ENCODE assay signal across 11 cellular contexts in the genomic region with DNA sequence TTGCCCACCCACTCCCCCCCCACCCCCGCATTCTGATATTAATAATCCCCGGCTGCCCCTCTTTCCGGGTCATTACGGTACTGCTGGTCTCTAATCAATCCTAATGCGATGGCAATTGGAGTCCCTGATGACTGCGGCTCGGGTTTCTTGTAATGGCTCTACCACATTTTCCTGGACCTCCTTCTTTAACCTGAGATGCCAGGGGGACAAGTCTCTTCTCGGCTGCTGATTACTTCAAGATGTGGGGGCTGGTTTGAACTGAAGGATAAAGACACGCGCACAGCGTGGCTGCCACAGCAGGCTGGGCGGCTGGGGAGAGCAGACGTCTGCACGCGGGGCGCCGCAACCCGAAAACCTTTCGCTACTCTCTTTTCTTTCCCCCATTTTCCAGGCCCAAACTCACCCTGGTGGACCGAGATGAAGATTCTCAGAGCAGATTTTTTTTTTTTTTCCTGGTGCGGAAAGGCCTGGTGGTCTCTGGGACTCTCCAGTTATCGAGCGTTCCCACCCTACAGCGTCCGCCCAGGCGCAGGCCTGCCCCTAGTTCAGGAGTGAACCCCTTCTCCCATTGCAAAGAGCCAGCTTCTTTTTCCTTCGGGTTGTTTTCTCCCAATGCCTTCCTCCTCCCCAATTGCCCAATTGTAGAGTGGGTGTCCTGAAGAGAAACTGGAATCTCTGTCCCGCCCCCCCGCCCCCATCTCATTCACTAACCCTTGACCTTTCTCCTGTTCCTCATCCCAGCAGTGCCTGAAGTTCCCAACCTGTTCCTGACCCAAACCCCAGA. TPM values are rescaled to one million over a fixed set of nuclear protein-coding genes. Genes with fewer than 3 reads are reported as not detected.
DNase-seq lines count a peak whose midpoint lies in the region; ATAC-seq and TF ChIP-seq lines count a peak whose summit lies in the region.
"Had no signal": no experiment of that assay in that cellular context is flagged by ENCODE, and none has a peak within 500 bp of the region (broad histone marks: within the 10 kb centered on the region; RNA-seq: fewer than 3 reads in every experiment).

No MANE protein-coding gene starts in this region.

- ATAC-seq in SK-N-SH treated with all-trans-retinoic acid at 6 μM for 48 hours = peak; percentile 11
- no peak for ATAC-seq in stimulated activated effector memory CD8-positive, alpha-beta T cell treated with anti-CD3 and anti-CD28 coated beads, Interleukin-12 subunit alpha, Interleukin-12 subunit beta, amount 100 ng/mL, for 72 hours
- no peak for ATAC-seq in HG02870 (IDR thresholded peaks at IDR 0.05; ENCODE audit: unreplicated experiment)
- no peak for ATAC-seq in HG03175 (IDR thresholded peaks at IDR 0.05; ENCODE audit: unreplicated experiment)

- intact Hi-C loops in activated naive CD4-positive, alpha-beta T cell treated with anti-CD3 and anti-CD28 coated beads for 36 hours (cut with micrococcal nuclease) = no loop called here

- CTCF ChIA-PET in activated naive CD4-positive, alpha-beta T cell treated with anti-CD3 and anti-CD28 coated beads for 36 hours (lab: Charles Lee) = no interaction called here

- no peak overlapping the region for H3K27ac Mint-ChIP-seq in activated naive CD4-positive, alpha-beta T cell treated with anti-CD3 and anti-CD28 coated beads for 36 hours
- H3K27ac Mint-ChIP-seq in stimulated activated effector memory CD8-positive, alpha-beta T cell treated with anti-CD3 and anti-CD28 coated beads, Interleukin-12 subunit alpha, Interleukin-12 subunit beta, amount 100 ng/mL, for 72 hours = no peak overlapping the region

- H3K4me1 Mint-ChIP-seq in activated naive CD4-positive, alpha-beta T cell treated with anti-CD3 and anti-CD28 coated beads for 36 hours (ENCODE audit: low read depth) = peaks cover 45% of the 10 kb centered on the region
- H3K4me1 Mint-ChIP-seq in stimulated activated effector memory CD8-positive, alpha-beta T cell treated with anti-CD3 and anti-CD28 coated beads, Interleukin-12 subunit alpha, Interleukin-12 subunit beta, amount 100 ng/mL, for 72 hours = peaks cover 45% of the 10 kb centered on the region

- no peak for DNase-seq in activated naive CD4-positive, alpha-beta T cell treated with anti-CD3 and anti-CD28 coated beads for 36 hours
- no peak for DNase-seq in activated naive CD4-positive, alpha-beta T cell (lab: John Stamatoyannopoulos, UW)
- DNase-seq in stimulated activated effector memory CD8-positive, alpha-beta T cell treated with anti-CD3 and anti-CD28 coated beads, Interleukin-12 subunit alpha, Interleukin-12 subunit beta, amount 100 ng/mL, for 72 hours (ENCODE audit: low spot score in 2 of 2) = no peak
- DNase-seq in NCI-H1694 treated with DMSO at 0.1 percent for 48 hours (lab: John Stamatoyannopoulos, UW) = no peak
- DNase-seq: foreskin fibroblast; RPMI8226; stimulated activated CD4-positive, alpha-beta T cell treated with anti-CD3 and anti-CD28 coated beads, Interleukin-2, amount 100 ng/mL, for 24 hours had no signal

- H3K4me3 Mint-ChIP-seq in activated naive CD4-positive, alpha-beta T cell treated with anti-CD3 and anti-CD28 coated beads for 36 hours = peak overlapping the region; percentile 75
- peak overlapping the region; percentile 75 for H3K4me3 Mint-ChIP-seq in stimulated activated effector memory CD8-positive, alpha-beta T cell treated with anti-CD3 and anti-CD28 coated beads, Interleukin-12 subunit alpha, Interleukin-12 subunit beta, amount 100 ng/mL, for 72 hours

- peaks cover 94% of the 10 kb centered on the region for H3K27me3 Mint-ChIP-seq in activated naive CD4-positive, alpha-beta T cell treated with anti-CD3 and anti-CD28 coated beads for 36 hours (ENCODE audit: low read depth)

- no peaks in the 10 kb centered on the region for H3K36me3 Mint-ChIP-seq in activated naive CD4-positive, alpha-beta T cell treated with anti-CD3 and anti-CD28 coated beads for 36 hours (ENCODE audit: low read depth)
- H3K36me3 Mint-ChIP-seq in stimulated activated effector memory CD8-positive, alpha-beta T cell treated with anti-CD3 and anti-CD28 coated beads, Interleukin-12 subunit alpha, Interleukin-12 subunit beta, amount 100 ng/mL, for 72 hours = no peaks in the 10 kb centered on the region

- H3K9me3 ChIP-seq in iPS-18c (ENCODE audit: control insufficient read depth, insufficient read depth, low read length) = no peaks in the 10 kb centered on the region

- peak overlapping the region; percentile 75 for H3K4me3 ChIP-seq in iPS-18c (ENCODE audit: insufficient read depth, low read depth, low read length)

- H3K9me3 Mint-ChIP-seq in activated naive CD4-positive, alpha-beta T cell treated with anti-CD3 and anti-CD28 coated beads for 36 hours = no peaks in the 10 kb centered on the region
- H3K9me3 Mint-ChIP-seq in stimulated activated effector memory CD8-positive, alpha-beta T cell treated with anti-CD3 and anti-CD28 coated beads, Interleukin-12 subunit alpha, Interleukin-12 subunit beta, amount 100 ng/mL, for 72 hours = no peaks in the 10 kb centered on the region

TF ChIP-seq in SK-N-SH treated with all-trans-retinoic acid at 6 μM for 48 hours, 23 proteins besides CTCF, POLR2A, EP300 and RAD21:
- no peak for TF ChIP-seq ZC3H10 (CRISPR knock-in tag; IDR thresholded peaks at IDR 0.05)
- no peak for TF ChIP-seq ZNF8 (CRISPR knock-in tag; IDR thresholded peaks at IDR 0.05)
- TF ChIP-seq ZNF70 (CRISPR knock-in tag; IDR thresholded peaks at IDR 0.05) = no peak
- no peak for TF ChIP-seq ZNF565 (CRISPR knock-in tag; conservative IDR thresholded peaks at IDR 0.05; ENCODE audit: low read depth)

RNA-seq across cellular contexts. Expression of a gene that starts 6.0 kb away (rescaled TPM):
- not detected for total RNA-seq in activated naive CD4-positive, alpha-beta T cell treated with anti-CD3 and anti-CD28 coated beads for 36 hours
